9 cellular contexts compared by ENCODE assay signal in the genomic region with DNA sequence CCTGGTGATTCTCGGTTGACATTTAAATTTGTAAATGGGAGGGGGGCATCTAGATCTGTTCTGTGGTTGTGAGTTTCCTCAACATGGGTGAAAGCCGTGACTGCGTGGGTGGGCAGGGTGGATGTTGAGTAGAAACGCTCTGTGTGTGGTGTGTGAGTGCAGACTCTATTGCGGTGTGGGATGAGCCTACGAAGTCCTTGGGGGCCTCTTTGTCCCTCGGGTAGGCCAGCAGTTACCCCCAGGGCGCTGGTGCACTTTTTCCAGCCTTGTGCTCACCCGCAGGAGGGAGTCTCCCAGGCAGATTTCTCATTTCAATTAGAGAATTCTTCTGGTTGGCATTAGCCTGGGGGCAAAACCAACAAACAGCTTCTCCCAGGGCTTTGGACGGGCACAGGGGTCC. TPM values are rescaled to one million over a fixed set of nuclear protein-coding genes. Genes with fewer than 3 reads are reported as not detected.
A peak's percentile ranks its signal among the peaks of the same experiment; 100 is the strongest.
DNase-seq lines count a peak whose midpoint lies in the region; ATAC-seq and TF ChIP-seq lines count a peak whose summit lies in the region.
"Had no signal": no experiment of that assay in that cellular context is flagged by ENCODE, and none has a peak within 500 bp of the region (broad histone marks: within the 10 kb centered on the region; RNA-seq: fewer than 3 reads in every experiment).

No MANE protein-coding gene starts in this region.

- H4K20me1 ChIP-seq in PC-9 (ENCODE audit: insufficient read depth): peaks cover 55% of the 10 kb centered on the region

- peaks cover 50% of the 10 kb centered on the region for H3K4me1 ChIP-seq in PC-9 (replicated peaks; ENCODE audit: insufficient read depth)
- H3K4me1 ChIP-seq: gastrocnemius medialis had no signal

- peaks cover 4% of the 10 kb centered on the region; the same call in 1 of the 2 replicates for H3F3A ChIP-seq in PC-9 (ENCODE audit: insufficient read depth, low read depth)

- H3K27me3 ChIP-seq in PC-9 (ENCODE audit: insufficient read depth, low read depth): no peaks in the 10 kb centered on the region

- peak overlapping the region; percentile 27 for H3K4me2 ChIP-seq in PC-9

- CTCF ChIA-PET in PC-9 (lab: Charles Lee): no interaction called here

- H3K36me3 ChIP-seq in PC-9 (ENCODE audit: low read depth): peaks cover 7% of the 10 kb centered on the region; the same call in 1 of the 2 replicates
- H3K36me3 ChIP-seq: gastrocnemius medialis had no signal

- H3K9me2 ChIP-seq in PC-9 (ENCODE audit: insufficient read depth): no peaks in the 10 kb centered on the region

- H3K27ac ChIP-seq in PC-9: 0 out of 2 replicates have a peak overlapping the region, but pooled peaks have one; percentile 10
- H3K27ac ChIP-seq: gastrocnemius medialis had no signal

- H3K27ac Mint-ChIP-seq in activated T-helper 17 cell treated with anti-CD3 and anti-CD28 coated beads, Interleukin-2, amount 50 U/mL, for 72 hours: peak overlapping the region; percentile 37
- H3K27ac Mint-ChIP-seq in progenitor cell of endocrine pancreas: no peak overlapping the region

- peaks cover 24% of the 10 kb centered on the region for H3K4me1 Mint-ChIP-seq in activated T-helper 17 cell treated with anti-CD3 and anti-CD28 coated beads, Interleukin-2, amount 50 U/mL, for 72 hours
- H3K4me1 Mint-ChIP-seq in progenitor cell of endocrine pancreas (ENCODE audit: low read depth): no peaks in the 10 kb centered on the region

- H3K4me3 Mint-ChIP-seq in activated T-helper 17 cell treated with anti-CD3 and anti-CD28 coated beads, Interleukin-2, amount 50 U/mL, for 72 hours: peak overlapping the region; percentile 33
- H3K4me3 Mint-ChIP-seq in progenitor cell of endocrine pancreas (ENCODE audit: low read depth): no peak overlapping the region

- no peaks in the 10 kb centered on the region for H3K9me3 Mint-ChIP-seq in activated T-helper 17 cell treated with anti-CD3 and anti-CD28 coated beads, Interleukin-2, amount 50 U/mL, for 72 hours
- no peaks in the 10 kb centered on the region for H3K9me3 Mint-ChIP-seq in progenitor cell of endocrine pancreas (ENCODE audit: low read depth)

- intact Hi-C loops in PC-9 (cut with micrococcal nuclease; ENCODE audit: unreplicated experiment): no loop called here

- peak; percentile 31 for DNase-seq in ELR (ENCODE audit: low read depth)
- no peak for DNase-seq in PC-9
- peak; percentile 70 for DNase-seq in stimulated activated CD4-positive, alpha-beta T cell treated with anti-CD3 and anti-CD28 coated beads, Interleukin-4, amount 100 ng/mL, for 1 hour
- DNase-seq in progenitor cell of endocrine pancreas (ENCODE audit: low spot score, unreplicated experiment): no peak
- DNase-seq in Ammon's horn (ENCODE audit: low spot score): no peak
- no peak for DNase-seq in NOMO-1 treated with dmso at 0.1 percent for 144 hours (lab: John Stamatoyannopoulos, UW; ENCODE audit: unreplicated experiment)
- DNase-seq in NCI-H2081 (lab: John Stamatoyannopoulos, UW): no peak
- DNase-seq: gastrocnemius medialis had no signal

- no peaks in the 10 kb centered on the region for H3K36me3 Mint-ChIP-seq in activated T-helper 17 cell treated with anti-CD3 and anti-CD28 coated beads, Interleukin-2, amount 50 U/mL, for 72 hours (ENCODE audit: low read depth)
- no peaks in the 10 kb centered on the region for H3K36me3 Mint-ChIP-seq in progenitor cell of endocrine pancreas (ENCODE audit: insufficient read depth)

- TF ChIP-seq CTCF in PC-9 (conservative IDR thresholded peaks at IDR 0.05): no peak
- TF ChIP-seq CTCF in progenitor cell of endocrine pancreas (IDR thresholded peaks at IDR 0.05; ENCODE audit: unreplicated experiment): no peak

- H3K4me3 ChIP-seq in PC-9: no peak overlapping the region
- H3K4me3 ChIP-seq: gastrocnemius medialis had no signal

- peak; percentile 72 for ATAC-seq in activated T-helper 17 cell treated with anti-CD3 and anti-CD28 coated beads, Interleukin-2, amount 50 U/mL, for 72 hours (replicated peaks)
- ATAC-seq: gastrocnemius medialis had no signal

- POLR2A ChIA-PET in PC-9 (lab: Charles Lee; ENCODE audit: unreplicated experiment): interaction anchor here (0.9 kb wide), 1 partner anchor 15 kb away, joined by 7 read pairs; no protein-coding TSS in a partner anchor

- H2AFZ ChIP-seq in PC-9: no peak overlapping the region

- H3K79me2 ChIP-seq in PC-9 (ENCODE audit: low read depth): peaks cover 96% of the 10 kb centered on the region

- no peaks in the 10 kb centered on the region for H3K9me3 ChIP-seq in PC-9 (ENCODE audit: insufficient read depth, low read depth)
- H3K9me3 ChIP-seq: gastrocnemius medialis had no signal

- peaks cover 39% of the 10 kb centered on the region for H3K27me3 Mint-ChIP-seq in activated T-helper 17 cell treated with anti-CD3 and anti-CD28 coated beads, Interleukin-2, amount 50 U/mL, for 72 hours
- H3K27me3 Mint-ChIP-seq in progenitor cell of endocrine pancreas: peaks cover 57% of the 10 kb centered on the region

- no TSS peak for BruUV-seq in PC-9 (replicated peaks; lab: Mats Ljungman, UMichigan)

RNA-seq across cellular contexts. Expression of a gene that starts 10.6 kb away (rescaled TPM):
- total RNA-seq in PC-9 (2021) (24.0 and 30.1 TPM in 2 replicates), progenitor cell of endocrine pancreas (2.5 and 2.8 TPM in 2 replicates)
- 1 to 10 TPM; 1.1 to 3.5 TPM for total RNA-seq in activated T-helper 17 cell treated with anti-CD3 and anti-CD28 coated beads, Interleukin-2, amount 50 U/mL, for 72 hours

Comparison
In these comparisons a context has a peak if more than half of its experiments do, and no peak if none do; other contexts are left out.
1. DNase-seq: peak in ELR (single experiment) and stimulated activated CD4-positive, alpha-beta T cell treated with anti-CD3 and anti-CD28 coated beads, Interleukin-4, amount 100 ng/mL, for 1 hour (single experiment); none in PC-9 (0 of 2), progenitor cell of endocrine pancreas (single experiment), Ammon's horn (single experiment), NOMO-1 treated with dmso at 0.1 percent for 144 hours (single experiment) and NCI-H2081 (0 of 2).